ENCODE assay signal across 9 cellular contexts in genomic region chr21:15729346-15729673, GRCh38. TPM values are rescaled to one million over a fixed set of nuclear protein-coding genes. Genes with fewer than 3 reads are reported as not detected.
DNase-seq lines count a peak whose midpoint lies in the region; ATAC-seq and TF ChIP-seq lines count a peak whose summit lies in the region.
"Had no signal": no experiment of that assay in that cellular context is flagged by ENCODE, and none has a peak within 500 bp of the region (broad histone marks: within the 10 kb centered on the region; RNA-seq: fewer than 3 reads in every experiment).

No MANE protein-coding gene starts in this region.

- peak overlapping the region; percentile 88 for H2AK9ac ChIP-seq in IMR-90 (replicated peaks; ENCODE audit: low read depth, low read length, poor library complexity)

- peaks cover 3% of the 10 kb centered on the region; the same call in 1 of the 2 replicates for H3K4me1 ChIP-seq in IMR-90 (ENCODE audit: control insufficient read depth, insufficient read depth, low read length)
- H3K4me1 ChIP-seq in mucosa of stomach (ENCODE audit: control insufficient read depth, insufficient read depth, low read length), result peaks cover 6% of the 10 kb centered on the region

- peak overlapping the region; percentile 59 for H3K9ac ChIP-seq in IMR-90 (ENCODE audit: low read depth, low read length)
- peak overlapping the region; percentile 82 for H3K9ac ChIP-seq in mucosa of stomach (ENCODE audit: low read length)

- H3K27me3 Mint-ChIP-seq in central memory CD8-positive, alpha-beta T cell, result no peaks in the 10 kb centered on the region

- H3K36me3 Mint-ChIP-seq in central memory CD8-positive, alpha-beta T cell (ENCODE audit: insufficient read depth), result peaks cover 10% of the 10 kb centered on the region

- H3K27me3 ChIP-seq in IMR-90 (ENCODE audit: control insufficient read depth, insufficient read depth, low read length) (no peaks in the 10 kb centered on the region; the same call in 1 of the 2 replicates), mucosa of stomach (ENCODE audit: control insufficient read depth, insufficient read depth, low read length) (no peaks in the 10 kb centered on the region)

- ATAC-seq in IMR-90 (ENCODE audit: low read depth), result no peak
- ATAC-seq in central memory CD8-positive, alpha-beta T cell (replicated peaks; ENCODE audit: extremely low read depth, poor library complexity, severe bottlenecking), result no peak
- no peak for ATAC-seq in HG03045 (IDR thresholded peaks at IDR 0.05; ENCODE audit: unreplicated experiment)

- peak overlapping the region; percentile 64; the same call in 1 of the 2 replicates for H3K56ac ChIP-seq in IMR-90 (ENCODE audit: extremely low read depth, insufficient read depth, low read length)

- WGBS in IMR-90 (ENCODE audit: extremely low coverage in 2 of 2, insufficient read length in 1 of 2), 2 experiments, result no CpG with 5 or more reads among the region's 11 CpGs

- peak overlapping the region; percentile 25 for H3K27ac Mint-ChIP-seq in central memory CD8-positive, alpha-beta T cell (ENCODE audit: low read depth)

- peak overlapping the region; percentile 3 for H4K5ac ChIP-seq in IMR-90 (ENCODE audit: low read depth, low read length)

- H3K79me1 ChIP-seq in IMR-90 (ENCODE audit: low read depth in 1 of 2, low read length in 2 of 2), result peaks cover 8 to 25% of the 10 kb centered on the region in 2 experiments; a peak in 3 of 4 replicates

- peaks cover 17% of the 10 kb centered on the region for H3K4me1 Mint-ChIP-seq in central memory CD8-positive, alpha-beta T cell

- H4K91ac ChIP-seq in IMR-90 (ENCODE audit: insufficient read depth, low read depth, low read length), result peak overlapping the region; percentile 66

- H3K9me3 Mint-ChIP-seq in central memory CD8-positive, alpha-beta T cell, result no peaks in the 10 kb centered on the region

- H3K27ac ChIP-seq in 22Rv1, result peak overlapping the region; percentile 90
- peak overlapping the region; percentile 36 for H3K27ac ChIP-seq in IMR-90 (ENCODE audit: insufficient read depth, low read length)

- POLR2A ChIA-PET in IMR-90 (lab: Charles Lee; ENCODE audit: unreplicated experiment), result no interaction called here

- peak overlapping the region; percentile 81 for H3K4me3 Mint-ChIP-seq in central memory CD8-positive, alpha-beta T cell

- TF ChIP-seq RAD21 in IMR-90 (IDR thresholded peaks at IDR 0.05; ENCODE audit: low read length), result no peak

- BruUV-seq in IMR-90 (replicated peaks; lab: Mats Ljungman, UMichigan), result no TSS peak

- peak overlapping the region; percentile 96 for H2AFZ ChIP-seq in IMR-90 (replicated peaks; ENCODE audit: low read length, poor library complexity)

- H3K4ac ChIP-seq in IMR-90 (ENCODE audit: low read depth, low read length), result peak overlapping the region; percentile 89

- H3K36me3 ChIP-seq in IMR-90 (ENCODE audit: control insufficient read depth, insufficient read depth, low read length) (no peaks in the 10 kb centered on the region), mucosa of stomach (ENCODE audit: control insufficient read depth, insufficient read depth, low read length) (no peaks in the 10 kb centered on the region)

- H3K9me1 ChIP-seq in IMR-90 (ENCODE audit: insufficient read depth, low read length), result 0 out of 2 replicates have a peak, but pooled peaks cover 2% of the 10 kb centered on the region

- H2BK120ac ChIP-seq in IMR-90 (ENCODE audit: low read depth, low read length), result peak overlapping the region; percentile 72

- peak overlapping the region; percentile 13; the same call in 1 of the 2 replicates for H2AK5ac ChIP-seq in IMR-90 (ENCODE audit: low read depth, low read length)

- in situ Hi-C loops in IMR-90 (cut with MboI; ENCODE audit: low sequenced_read_pairs), result no loop called here

- dilution Hi-C loops in IMR-90 (cut with HindIII; ENCODE audit: low sequenced_read_pairs, unreplicated experiment), result no loop called here

- DNase-seq in IMR-90 (peak; percentile 22), NCI-H446 treated with DMSO at 0.1 percent for 48 hours (lab: John Stamatoyannopoulos, UW) (no peak), HPDE6-E6E7 (ENCODE audit: extremely low spot score) (no peak), SHP77 treated with DMSO at 0.1 percent for 48 hours (lab: John Stamatoyannopoulos, UW) (no peak)
- DNase-seq in central memory CD8-positive, alpha-beta T cell (ENCODE audit: low spot score in 2 of 2), result no peak
- DNase-seq: SHP77 had no signal

- peak overlapping the region; percentile 78 for H3K4me2 ChIP-seq in IMR-90 (ENCODE audit: low read depth, low read length)

- peaks cover 7% of the 10 kb centered on the region; the same call in 1 of the 2 replicates for H4K20me1 ChIP-seq in IMR-90 (ENCODE audit: insufficient read depth, low read length)

- H3K23ac ChIP-seq in IMR-90 (ENCODE audit: low read depth, low read length), result peak overlapping the region; percentile 61; the same call in 1 of the 2 replicates

- TF ChIP-seq CTCF in 22Rv1 (IDR thresholded peaks at IDR 0.05) (no peak), IMR-90 (conservative IDR thresholded peaks at IDR 0.05; ENCODE audit: low read depth, low read length) (no peak)

- intact Hi-C loops in IMR-90 (cut with micrococcal nuclease), result no loop called here

- H2BK15ac ChIP-seq in IMR-90 (ENCODE audit: low read depth, low read length), result peak overlapping the region; percentile 88; the same call in 1 of the 3 replicates

- H4K8ac ChIP-seq in IMR-90 (ENCODE audit: low read depth in 2 of 2, low read length in 2 of 2), result peak overlapping the region; percentile 50 to 77; a peak in 3 of 4 replicates

- H3K18ac ChIP-seq in IMR-90 (ENCODE audit: low read depth, low read length), result peak overlapping the region; percentile 3; the same call in 1 of the 2 replicates

- peak overlapping the region; percentile 79; the same call in 1 of the 2 replicates for H3K14ac ChIP-seq in IMR-90 (replicated peaks; ENCODE audit: low read depth, low read length)

- H3K9me3 ChIP-seq in IMR-90 (ENCODE audit: control insufficient read depth, insufficient read depth, low read length), result no peaks in the 10 kb centered on the region
- no peaks in the 10 kb centered on the region for H3K9me3 ChIP-seq in mucosa of stomach (ENCODE audit: control insufficient read depth, low read length)

- peak overlapping the region; percentile 1 for H2BK5ac ChIP-seq in IMR-90 (ENCODE audit: low read depth, low read length, poor library complexity, severe bottlenecking)

- H2BK20ac ChIP-seq in IMR-90 (ENCODE audit: low read depth, low read length), result peak overlapping the region; percentile 53; the same call in 1 of the 2 replicates

- no peak for TF ChIP-seq POLR2A in IMR-90 (IDR thresholded peaks at IDR 0.05; ENCODE audit: low read depth, low read length)

- CTCF ChIA-PET in IMR-90 (lab: Yijun Ruan, JAX), result no interaction called here

- H3K4me3 ChIP-seq in IMR-90 (ENCODE audit: insufficient read depth, low read depth, low read length) (peak overlapping the region; percentile 56), mucosa of stomach (ENCODE audit: low read length) (peak overlapping the region; percentile 44)

TF ChIP-seq in IMR-90, 13 proteins besides CTCF, POLR2A, EP300 and RAD21:
- TF ChIP-seq NFE2L2 (IDR thresholded peaks at IDR 0.05; ENCODE audit: low read depth, low read length) (no peak), MAFK (IDR thresholded peaks at IDR 0.05; ENCODE audit: low read depth, low read length) (no peak), ELK1 (IDR thresholded peaks at IDR 0.05; ENCODE audit: borderline replicate concordance, low read depth, low read length) (no peak), MAZ (IDR thresholded peaks at IDR 0.05; ENCODE audit: borderline replicate concordance, low read depth, low read length) (no peak), SMC3 (IDR thresholded peaks at IDR 0.05; ENCODE audit: low read depth, low read length) (no peak), RFX5 (IDR thresholded peaks at IDR 0.05; ENCODE audit: low read depth, low read length) (no peak), CEBPB (IDR thresholded peaks at IDR 0.05; ENCODE audit: low read depth, low read length) (no peak), RCOR1 (IDR thresholded peaks at IDR 0.05; ENCODE audit: insufficient replicate concordance, low read length) (no peak), MXI1 (IDR thresholded peaks at IDR 0.05; ENCODE audit: borderline replicate concordance, low read depth, low read length) (no peak), BHLHE40 (IDR thresholded peaks at IDR 0.05; ENCODE audit: low read depth, low read length) (no peak)
TF ChIP-seq in IMR-90: peak in this region for 0.

RNA-seq across cellular contexts. Expression of gene USP25, which starts 0.5 kb away (rescaled TPM):
- 23.3 and 30.8 TPM in 2 replicates for total RNA-seq in IMR-90 (2012; rRNA removed)
- polyA plus RNA-seq in IMR-90 (2012; rRNA removed), result 7.2 and 9.3 TPM in 2 replicates
- 1.8 and 2.7 TPM in 2 replicates for polyA plus RNA-seq in IMR-90 (2012; cell fraction: cytosol; rRNA removed)
- polyA plus RNA-seq in IMR-90 (2012; cell fraction: nucleus; rRNA removed; ENCODE audit: low replicate concordance), result 1.2 and 16.3 TPM in 2 replicates
